Comparison of ENCODE assay signal across 7 cellular contexts in the genomic region with DNA sequence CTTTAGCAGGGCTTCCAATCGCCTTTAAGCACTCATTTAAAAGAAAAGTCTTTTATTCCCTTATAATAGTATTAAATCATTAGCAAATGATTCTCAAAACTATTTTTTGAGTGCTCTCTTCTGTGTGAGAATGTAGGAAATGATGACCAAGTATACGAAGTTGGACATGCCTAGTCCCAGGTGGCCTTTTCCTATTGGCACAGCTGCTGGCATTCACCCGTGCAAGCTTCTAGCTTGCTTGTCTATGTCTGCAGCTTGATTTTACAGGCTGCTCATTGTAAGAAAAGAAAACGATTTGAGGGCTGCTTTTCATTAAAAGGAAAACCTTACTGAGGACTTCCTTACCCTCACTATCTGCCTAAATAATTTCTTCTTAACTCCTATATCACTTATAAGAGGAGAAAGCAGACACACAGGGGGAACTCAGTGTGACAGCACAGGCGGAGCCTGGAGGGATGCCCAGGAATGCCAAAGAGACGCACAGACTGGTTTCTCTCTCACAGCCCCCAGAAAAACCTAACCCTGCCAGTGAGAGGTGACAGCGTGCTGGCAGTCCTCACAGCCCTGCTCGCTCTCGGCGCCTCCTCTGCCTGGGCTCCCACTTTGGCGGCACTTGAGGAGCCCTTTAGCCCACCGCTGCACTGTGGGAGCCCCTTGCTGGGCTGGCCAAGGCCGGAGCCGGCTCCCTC.
DNase-seq lines count a peak whose midpoint lies in the region; ATAC-seq and TF ChIP-seq lines count a peak whose summit lies in the region.
"Not testable (repeated sequence)": the region's sequence is repeated elsewhere in the genome, so short reads cannot be mapped to it uniquely, and the experiment has no call there.

No MANE protein-coding gene starts in this region.

- TF ChIP-seq POLR2A in breast epithelium (IDR thresholded peaks at IDR 0.05); prostate gland (IDR thresholded peaks at IDR 0.05): not testable (repeated sequence)

- POLR2A ChIA-PET in CD8-positive, alpha-beta T cell (lab: Charles Lee) = interaction anchor here (1.2 to 2.0 kb wide), 4 partner anchors 9 to 1334 kb away, joined by 3 to 13 read pairs (median 4); a partner anchor contains a TSS
- POLR2A ChIA-PET in activated CD4-positive, alpha-beta T cell treated with anti-CD3 and anti-CD28 coated beads, Interleukin-2, amount 10 ng/mL, durations not matched to agents 7 days and 5 days (lab: Charles Lee) = interaction anchor here (0.9 to 1.1 kb wide), 2 partner anchors 103 to 525 kb away, joined by 4 read pairs; a partner anchor contains a TSS

- not testable (repeated sequence) for H3K27me3 ChIP-seq in CD8-positive, alpha-beta T cell (ENCODE audit: insufficient read depth, low read length); KMS-11 (ENCODE audit: insufficient read depth, low read depth); OCI-LY3 (ENCODE audit: low read depth, low read length); breast epithelium; left ventricle myocardium inferior (ENCODE audit: low read depth); prostate gland (replicated peaks; ENCODE audit: insufficient read depth)

- H3K27ac Mint-ChIP-seq in CD8-positive, alpha-beta T cell = peak overlapping the region; percentile 95
- peak overlapping the region; percentile 99 for H3K27ac Mint-ChIP-seq in activated CD4-positive, alpha-beta T cell treated with anti-CD3 and anti-CD28 coated beads, Interleukin-2, amount 10 ng/mL, durations not matched to agents 7 days and 5 days

- peak overlapping the region; percentile 59; the same call in 1 of the 2 replicates for H3K4me2 ChIP-seq in KMS-11
- H3K4me2 ChIP-seq in OCI-LY3 (ENCODE audit: low read length) = 0 out of 2 replicates have a peak overlapping the region, but pooled peaks have one; percentile 36

- H3K4me1 Mint-ChIP-seq in CD8-positive, alpha-beta T cell (ENCODE audit: low read depth) = peaks cover 50% of the 10 kb centered on the region
- peaks cover 53% of the 10 kb centered on the region for H3K4me1 Mint-ChIP-seq in activated CD4-positive, alpha-beta T cell treated with anti-CD3 and anti-CD28 coated beads, Interleukin-2, amount 10 ng/mL, durations not matched to agents 7 days and 5 days

- ATAC-seq in CD8-positive, alpha-beta T cell = not testable (repeated sequence)

- peak overlapping the region; percentile 2 for H3K4me3 ChIP-seq in CD8-positive, alpha-beta T cell (ENCODE audit: low read depth, low read length)
- not testable (repeated sequence) for H3K4me3 ChIP-seq in KMS-11 (IDR thresholded peaks at IDR 0.05; ENCODE audit: insufficient read depth, low read depth, low read length); OCI-LY3 (ENCODE audit: low read length)
- H3K4me3 ChIP-seq in breast epithelium = peak overlapping the region in 2 of 3 donors; percentile 40 to 69
- peak overlapping the region; percentile 23 for H3K4me3 ChIP-seq in left ventricle myocardium inferior
- peak overlapping the region in 1 of 2 donors; percentile 14 for H3K4me3 ChIP-seq in prostate gland

- H4K20me1 ChIP-seq in KMS-11 (ENCODE audit: insufficient read depth); OCI-LY3 (ENCODE audit: insufficient read depth, low read length): not testable (repeated sequence)

- H3K27me3 Mint-ChIP-seq in CD8-positive, alpha-beta T cell (ENCODE audit: low read depth); activated CD4-positive, alpha-beta T cell treated with anti-CD3 and anti-CD28 coated beads, Interleukin-2, amount 10 ng/mL, durations not matched to agents 7 days and 5 days: not testable (repeated sequence)

- not testable (repeated sequence) for H3K9me3 Mint-ChIP-seq in CD8-positive, alpha-beta T cell; activated CD4-positive, alpha-beta T cell treated with anti-CD3 and anti-CD28 coated beads, Interleukin-2, amount 10 ng/mL, durations not matched to agents 7 days and 5 days

- not testable (repeated sequence) for H3K36me3 Mint-ChIP-seq in CD8-positive, alpha-beta T cell; activated CD4-positive, alpha-beta T cell treated with anti-CD3 and anti-CD28 coated beads, Interleukin-2, amount 10 ng/mL, durations not matched to agents 7 days and 5 days (ENCODE audit: low read depth)

- WGBS in prostate gland = 32% methylated on average over 14 of the region's 14 CpGs

- not testable (repeated sequence) for DNase-seq in CD8-positive, alpha-beta T cell; activated CD4-positive, alpha-beta T cell treated with anti-CD3 and anti-CD28 coated beads, Interleukin-2, amount 10 ng/mL, durations not matched to agents 7 days and 5 days; breast epithelium (ENCODE audit: low spot score in 2 of 2)
- DNase-seq in left ventricle myocardium inferior (peak; percentile 50), prostate gland (ENCODE audit: low spot score) (peak; percentile 53)

- H3K36me3 ChIP-seq in CD8-positive, alpha-beta T cell (ENCODE audit: insufficient read depth, low read length); KMS-11 (ENCODE audit: insufficient read depth); OCI-LY3 (replicated peaks; ENCODE audit: low read depth, low read length); breast epithelium; left ventricle myocardium inferior; prostate gland: not testable (repeated sequence)

- CTCF ChIA-PET in CD8-positive, alpha-beta T cell (lab: Charles Lee) = interaction anchor here (0.7 to 2.1 kb wide), 7 partner anchors 8 to 781 kb away, joined by 3 to 17 read pairs (median 4); no protein-coding TSS in a partner anchor
- CTCF ChIA-PET in activated CD4-positive, alpha-beta T cell treated with anti-CD3 and anti-CD28 coated beads, Interleukin-2, amount 10 ng/mL, durations not matched to agents 7 days and 5 days (lab: Charles Lee) = interaction anchor here (1.1 to 1.9 kb wide), 6 partner anchors 8 to 486 kb away, joined by 3 to 6 read pairs (median 4); no protein-coding TSS in a partner anchor

- peak overlapping the region; percentile 26 for H3K4me3 Mint-ChIP-seq in CD8-positive, alpha-beta T cell
- H3K4me3 Mint-ChIP-seq in activated CD4-positive, alpha-beta T cell treated with anti-CD3 and anti-CD28 coated beads, Interleukin-2, amount 10 ng/mL, durations not matched to agents 7 days and 5 days = peak overlapping the region; percentile 58

- H3K9me3 ChIP-seq in CD8-positive, alpha-beta T cell (ENCODE audit: low read length); OCI-LY3 (ENCODE audit: insufficient read depth, low read length); breast epithelium; left ventricle myocardium inferior (replicated peaks); prostate gland: not testable (repeated sequence)

- intact Hi-C loops in CD8-positive, alpha-beta T cell (cut with DNase I, micrococcal nuclease) = loop anchor here (5.0 kb wide), 2 partner anchors 39 to 101 kb away; a partner anchor contains a TSS
- intact Hi-C loops in breast epithelium (cut with DNase I; ENCODE audit: low total_unique reads); left ventricle myocardium inferior (cut with micrococcal nuclease); prostate gland (cut with DNase I): not testable (repeated sequence)

- H2AFZ ChIP-seq in KMS-11 (ENCODE audit: low read depth) (peak overlapping the region; percentile 36; the same call in 1 of the 2 replicates), OCI-LY3 (ENCODE audit: low read depth, low read length) (0 out of 2 replicates have a peak overlapping the region, but pooled peaks have one; percentile 29)

- H3K27ac ChIP-seq in CD8-positive, alpha-beta T cell (ENCODE audit: low read depth, low read length) = peak overlapping the region; percentile 76
- H3K27ac ChIP-seq in KMS-11; OCI-LY3 (ENCODE audit: low read length); left ventricle myocardium inferior (replicated peaks): not testable (repeated sequence)
- H3K27ac ChIP-seq in breast epithelium = peak overlapping the region; percentile 68 to 74
- H3K27ac ChIP-seq in prostate gland = peak overlapping the region in 1 of 2 donors; percentile 61

- not testable (repeated sequence) for H3K9ac ChIP-seq in KMS-11; OCI-LY3 (ENCODE audit: low read length)

- H3K79me2 ChIP-seq in KMS-11 (ENCODE audit: insufficient read depth, low read depth); OCI-LY3 (ENCODE audit: low read length): not testable (repeated sequence)

- H3K4me1 ChIP-seq in CD8-positive, alpha-beta T cell (ENCODE audit: insufficient read depth, low read length) = peaks cover 38% of the 10 kb centered on the region
- peaks cover 16% of the 10 kb centered on the region for H3K4me1 ChIP-seq in KMS-11 (ENCODE audit: low read depth, poor library complexity, severe bottlenecking)
- H3K4me1 ChIP-seq in OCI-LY3 (ENCODE audit: low read length) = peaks cover 17% of the 10 kb centered on the region
- H3K4me1 ChIP-seq in breast epithelium; prostate gland (replicated peaks): not testable (repeated sequence)
- H3K4me1 ChIP-seq in left ventricle myocardium inferior = peaks cover 11% of the 10 kb centered on the region

- TF ChIP-seq CTCF in CD8-positive, alpha-beta T cell (IDR thresholded peaks at IDR 0.05); KMS-11 (conservative IDR thresholded peaks at IDR 0.05; ENCODE audit: low read depth, low read length); OCI-LY3 (IDR thresholded peaks at IDR 0.05; ENCODE audit: low read depth, low read length); breast epithelium (IDR thresholded peaks at IDR 0.05); left ventricle myocardium inferior (IDR thresholded peaks at IDR 0.05; ENCODE audit: borderline replicate concordance); prostate gland (IDR thresholded peaks at IDR 0.05): not testable (repeated sequence)
